In the genomic region with DNA sequence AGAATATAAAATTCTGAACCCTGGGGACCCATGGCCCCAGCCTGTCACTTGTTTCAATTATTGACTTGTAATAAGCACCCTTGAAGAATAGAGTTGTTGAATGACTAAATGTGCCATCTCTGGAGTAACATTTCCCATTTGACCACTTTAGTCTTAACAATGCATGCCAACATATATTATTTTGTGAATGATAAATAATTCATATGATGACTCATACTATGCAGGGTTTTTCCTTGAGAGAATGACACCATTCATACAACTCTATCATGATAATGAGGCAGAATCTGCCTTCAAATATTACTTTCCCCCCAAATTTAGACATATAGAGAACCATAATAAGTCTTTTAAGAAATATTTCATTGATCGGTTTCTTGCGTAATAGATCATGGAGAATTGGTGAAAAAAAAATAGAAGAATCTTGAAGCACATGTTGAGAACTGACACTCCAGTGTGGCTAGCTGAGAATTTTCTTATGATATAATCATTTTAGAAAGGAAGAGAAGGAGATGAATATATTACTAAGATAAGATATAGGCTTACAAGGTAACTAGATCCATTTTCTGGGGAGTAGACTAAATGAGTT, we compare ENCODE assay signal across 30 cellular contexts.
"Had no signal": no experiment of that assay in that cellular context is flagged by ENCODE, and none has a peak within 500 bp of the region (broad histone marks: within the 10 kb centered on the region; RNA-seq: fewer than 3 reads in every experiment).

No MANE protein-coding gene starts in this region.

- H3K4me1 ChIP-seq: esophagus squamous epithelium had no signal

- DNase-seq: activated B cell treated with CpG ODN at 0.5 μM for 24 hours; activated CD4-positive, alpha-beta T cell treated with anti-CD3 and anti-CD28 coated beads for 48 hours; activated CD4-positive, alpha-beta T cell treated with anti-CD3 and anti-CD28 coated beads, Interleukin-2, amount 50 U/mL, for 1 hour; activated CD4-positive, alpha-beta T cell treated with anti-CD3 and anti-CD28 coated beads, Interleukin-2, amount 50 U/mL, for 48 hours; activated CD8-positive, alpha-beta memory T cell treated with anti-CD3 and anti-CD28 coated beads for 24 hours; activated CD8-positive, alpha-beta T cell treated with anti-CD3 and anti-CD28 coated beads for 36 hours; activated effector memory CD4-positive, alpha-beta T cell treated with Interleukin-2 at 50 U/mL for 16 hours; activated gamma-delta T cell treated with Interleukin-2 at 50 U/mL for 16 hours; activated naive CD4-positive, alpha-beta T cell treated with anti-CD3 and anti-CD28 coated beads, Interleukin-2, amount 50 U/mL, for 16 hours; activated naive CD4-positive, alpha-beta T cell treated with Interleukin-2 at 50 U/mL for 16 hours; activated T-cell treated with anti-CD3 and anti-CD28 coated beads, Interleukin-2, amount 50 U/mL, for 4 hours; amniotic stem cell; anterior cingulate cortex; brain microvascular endothelial cell; caudate nucleus; cortex of kidney; dermis blood vessel endothelial cell; effector CD4-positive, alpha-beta T cell; effector memory CD8-positive, alpha-beta T cell; esophagus squamous epithelium; head of caudate nucleus; hippocampal formation; T1000 had no signal

- H3K27me3 ChIP-seq: brain microvascular endothelial cell, esophagus squamous epithelium had no signal

- FAIRE-seq: astrocyte, colon, frontal cortex had no signal

- H3K9me3 ChIP-seq: esophagus squamous epithelium had no signal

- ATAC-seq: activated CD4-positive, CD25-positive, alpha-beta regulatory T cell treated with anti-CD3 and anti-CD28 coated beads, Interleukin-2, amount 50 U/mL, for 24 hours; activated CD8-positive, alpha-beta T cell treated with anti-CD3 and anti-CD28 coated beads for 36 hours; activated T-cell treated with anti-CD3 and anti-CD28 coated beads, Interleukin-2, amount 50 U/mL, for 4 hours; activated T-helper 17 cell treated with anti-CD3 and anti-CD28 coated beads, Interleukin-2, amount 50 U/mL, for 72 hours; effector memory CD8-positive, alpha-beta T cell had no signal

- H3K36me3 ChIP-seq: brain microvascular endothelial cell, esophagus squamous epithelium, WERI-Rb-1 had no signal

- H3K27ac ChIP-seq: brain microvascular endothelial cell, epithelial cell of prostate, esophagus squamous epithelium, WERI-Rb-1 had no signal

- H3K4me3 ChIP-seq: esophagus squamous epithelium had no signal
